Comparison of ENCODE assay signal across 1 cellular context in the genomic region with DNA sequence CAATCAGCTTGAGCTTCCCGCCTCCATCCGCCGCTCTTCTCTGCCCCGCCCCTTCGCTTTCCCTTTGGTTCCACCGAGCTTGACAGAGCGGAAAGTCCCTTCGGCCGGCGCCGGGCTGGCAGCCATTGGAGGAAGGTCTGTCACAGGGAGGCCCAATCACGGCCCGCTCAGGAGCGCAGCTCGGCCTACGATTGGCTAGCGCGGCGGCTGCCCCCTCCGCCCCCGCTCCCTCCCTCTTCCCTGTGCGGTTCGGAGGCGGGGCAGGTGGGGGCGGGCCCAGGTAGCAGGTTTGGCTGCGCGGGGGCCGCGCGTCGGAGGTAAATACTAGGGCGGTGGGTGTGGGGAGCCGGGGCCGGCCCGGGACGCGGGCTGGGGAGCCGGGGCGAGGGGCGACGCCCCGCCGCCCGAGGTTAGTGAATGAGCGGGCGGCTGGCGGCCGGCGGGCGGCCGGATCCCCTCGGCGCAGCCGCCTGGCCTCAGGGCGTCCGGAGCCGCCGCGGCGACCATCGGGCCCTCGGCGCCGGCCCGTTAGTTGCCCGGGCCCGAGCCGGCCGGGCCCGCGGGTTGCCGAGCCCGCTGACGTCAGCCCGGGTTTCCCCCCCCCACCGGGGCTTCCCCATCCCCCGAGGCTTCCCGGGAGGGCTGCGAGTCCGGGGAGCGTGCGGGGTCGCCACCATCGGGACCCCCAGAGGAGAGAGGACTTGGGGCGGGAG.
A peak's percentile ranks its signal among the peaks of the same experiment; 100 is the strongest.
TF ChIP-seq lines count a peak whose summit lies in the region.

A gene (plus strand): TSS at position 279 of the 713 bp plus-strand sequence. CDS start 7,613 bp downstream, outside the sequence.

TF ChIP-seq in K562, 482 proteins besides CTCF, POLR2A, EP300 and RAD21 (continued from another document):
- TF ChIP-seq, protein P1, sequence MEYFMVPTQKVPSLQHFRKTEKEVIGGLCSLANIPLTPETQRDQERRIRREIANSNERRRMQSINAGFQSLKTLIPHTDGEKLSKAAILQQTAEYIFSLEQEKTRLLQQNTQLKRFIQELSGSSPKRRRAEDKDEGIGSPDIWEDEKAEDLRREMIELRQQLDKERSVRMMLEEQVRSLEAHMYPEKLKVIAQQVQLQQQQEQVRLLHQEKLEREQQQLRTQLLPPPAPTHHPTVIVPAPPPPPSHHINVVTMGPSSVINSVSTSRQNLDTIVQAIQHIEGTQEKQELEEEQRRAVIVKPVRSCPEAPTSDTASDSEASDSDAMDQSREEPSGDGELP (CRISPR knock-in tag; IDR thresholded peaks at IDR 0.05; ENCODE audit: borderline replicate concordance): peak; percentile 41; the same call in 1 of the 2 replicates
- TF ChIP-seq SMC3 (conservative IDR thresholded peaks at IDR 0.05; ENCODE audit: insufficient read depth, low read depth, low read length): no peak
- no peak for TF ChIP-seq BRCA1 (IDR thresholded peaks at IDR 0.05)
- TF ChIP-seq BRCA1 (CRISPR knock-in tag; IDR thresholded peaks at IDR 0.05): no peak
